In the genomic region with DNA sequence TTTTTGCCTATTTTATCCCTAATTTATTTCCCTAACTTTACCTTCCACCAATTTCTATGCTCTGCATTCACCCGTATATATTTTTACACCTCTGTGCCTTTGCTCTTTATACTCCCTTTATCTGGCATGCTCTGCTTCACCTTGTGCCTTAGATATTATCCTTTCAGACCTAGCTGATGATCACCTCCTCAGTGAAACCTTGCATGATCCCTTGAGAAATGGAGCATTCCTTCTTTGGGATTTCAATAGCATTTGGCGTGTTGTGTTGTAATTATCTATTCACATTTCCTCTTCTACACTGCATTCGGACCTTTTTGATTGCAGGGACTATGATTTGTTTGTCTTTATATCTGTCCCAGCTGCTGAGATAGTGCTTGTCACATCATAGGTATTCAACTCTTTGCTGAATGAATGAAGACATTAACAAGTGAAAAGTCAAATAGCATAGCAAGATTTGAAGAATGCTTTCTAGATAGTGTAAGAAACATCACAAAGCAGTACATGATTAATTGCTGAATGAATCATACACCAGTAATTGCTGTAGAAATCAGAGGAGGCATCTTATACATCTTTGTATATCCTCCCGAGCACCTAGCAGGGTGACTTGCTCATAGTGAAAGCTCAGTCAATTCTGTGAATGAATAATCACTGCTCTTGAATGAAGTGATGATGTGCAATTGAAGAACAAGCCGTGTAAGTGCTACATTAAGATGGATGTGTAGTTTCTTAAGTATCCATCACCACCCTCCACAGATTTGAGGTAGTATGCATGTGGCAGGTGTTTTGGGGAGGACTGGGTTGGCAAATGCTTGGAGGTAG, we compare ENCODE assay signal across 10 cellular contexts. TPM values are rescaled to one million over a fixed set of nuclear protein-coding genes. Genes with fewer than 3 reads are reported as not detected.
DNase-seq lines count a peak whose midpoint lies in the region; ATAC-seq and TF ChIP-seq lines count a peak whose summit lies in the region.
"Had no signal": no experiment of that assay in that cellular context is flagged by ENCODE, and none has a peak within 500 bp of the region (broad histone marks: within the 10 kb centered on the region; RNA-seq: fewer than 3 reads in every experiment).

No MANE protein-coding gene starts in this region.

- H4K20me1 ChIP-seq in OCI-LY3 (ENCODE audit: insufficient read depth, low read length) = peaks cover 20% of the 10 kb centered on the region

- peaks cover 35% of the 10 kb centered on the region for H3K79me2 ChIP-seq in OCI-LY3 (ENCODE audit: low read length)

- intact Hi-C loops in tibial artery (cut with DNase I; ENCODE audit: low total_unique reads) = loop anchor here (5.0 kb wide), 1 partner anchor 243 kb away; a partner anchor contains a TSS

- H3K9me3 ChIP-seq in OCI-LY3 (ENCODE audit: insufficient read depth, low read length) (no peaks in the 10 kb centered on the region), muscle layer of duodenum (ENCODE audit: control insufficient read depth in 1 of 2, low read length in 2 of 2) (no peaks in the 10 kb centered on the region), tibial artery (no peaks in the 10 kb centered on the region), tibial nerve (no peaks in the 10 kb centered on the region)
- no peaks in the 10 kb centered on the region for H3K9me3 ChIP-seq in effector memory CD4-positive, alpha-beta T cell (ENCODE audit: control insufficient read depth, low read length)

- H3K4me3 ChIP-seq in GM12865 (ENCODE audit: low read depth, low read length) = no peak overlapping the region
- peak overlapping the region; percentile 94 for H3K4me3 ChIP-seq in OCI-LY3 (ENCODE audit: low read length)
- H3K4me3 ChIP-seq in muscle layer of duodenum (ENCODE audit: low read depth in 1 of 2, low read length in 2 of 2) = peak overlapping the region in 1 of 2 donors; percentile 18
- H3K4me3 ChIP-seq in tibial artery = no peak overlapping the region
- no peak overlapping the region for H3K4me3 ChIP-seq in effector memory CD4-positive, alpha-beta T cell (ENCODE audit: insufficient read depth, low read depth, low read length, poor library complexity, severe bottlenecking)
- no peak overlapping the region for H3K4me3 ChIP-seq in tibial nerve
- H3K4me3 ChIP-seq: lung had no signal

- H3K27ac ChIP-seq in OCI-LY3 (ENCODE audit: low read length) (peak overlapping the region; percentile 9; the same call in 1 of the 2 replicates), muscle layer of duodenum (ENCODE audit: low read length) (peak overlapping the region; percentile 92), tibial artery (no peak overlapping the region), tibial nerve (peak overlapping the region in 1 of 4 donors; percentile 94)
- H3K27ac ChIP-seq in effector memory CD4-positive, alpha-beta T cell (ENCODE audit: insufficient read depth, low read length, poor library complexity, severe bottlenecking) = no peak overlapping the region

- 62 to 71% methylated on average over 5 of the region's 5 CpGs for WGBS in tibial nerve, 2 donors

- no peak for TF ChIP-seq EP300 in tibial nerve (IDR thresholded peaks at IDR 0.05)

- TF ChIP-seq CTCF in GM12865 (IDR thresholded peaks at IDR 0.05; ENCODE audit: insufficient read depth, low read depth, low read length, missing control alignments) = no peak
- TF ChIP-seq CTCF in OCI-LY3 (IDR thresholded peaks at IDR 0.05; ENCODE audit: low read depth, low read length) = no peak
- TF ChIP-seq CTCF in tibial artery (IDR thresholded peaks at IDR 0.05) = no peak
- TF ChIP-seq CTCF in tibial nerve (IDR thresholded peaks at IDR 0.05) = no peak

- peak overlapping the region; percentile 90 for H3K4me2 ChIP-seq in OCI-LY3 (ENCODE audit: low read length)

- H3K27me3 ChIP-seq in OCI-LY3 (ENCODE audit: low read depth, low read length) (no peaks in the 10 kb centered on the region), muscle layer of duodenum (ENCODE audit: low read depth, low read length) (no peaks in the 10 kb centered on the region), tibial artery (no peaks in the 10 kb centered on the region), tibial nerve (no peaks in the 10 kb centered on the region)
- no peaks in the 10 kb centered on the region for H3K27me3 ChIP-seq in effector memory CD4-positive, alpha-beta T cell (replicated peaks; ENCODE audit: control insufficient read depth, insufficient read depth, low read length, poor library complexity, severe bottlenecking)
- H3K27me3 ChIP-seq: dorsolateral prefrontal cortex had no signal

- H3K4me1 ChIP-seq in OCI-LY3 (ENCODE audit: low read length) = peaks cover 44% of the 10 kb centered on the region
- H3K4me1 ChIP-seq in muscle layer of duodenum (ENCODE audit: control insufficient read depth in 1 of 2, insufficient read depth in 2 of 2, low read length in 2 of 2) = peaks cover 11 to 26% of the 10 kb centered on the region in 2 donors
- peaks cover 0 to 31% (median 19%) of the 10 kb centered on the region in 4 donors for H3K4me1 ChIP-seq in tibial artery
- peaks cover 26% of the 10 kb centered on the region for H3K4me1 ChIP-seq in effector memory CD4-positive, alpha-beta T cell (ENCODE audit: control insufficient read depth, insufficient read depth, low read length, poor library complexity, severe bottlenecking)
- peaks cover 0 to 36% (median 12%) of the 10 kb centered on the region in 4 donors for H3K4me1 ChIP-seq in tibial nerve

- H3K36me3 ChIP-seq in OCI-LY3 (replicated peaks; ENCODE audit: low read depth, low read length) (peaks cover 9% of the 10 kb centered on the region), muscle layer of duodenum (ENCODE audit: control insufficient read depth in 1 of 2, insufficient read depth in 2 of 2, low read length in 2 of 2) (peaks cover 0 to 9% of the 10 kb centered on the region in 2 donors), tibial artery (no peaks in the 10 kb centered on the region), tibial nerve (no peaks in the 10 kb centered on the region)
- no peaks in the 10 kb centered on the region for H3K36me3 ChIP-seq in effector memory CD4-positive, alpha-beta T cell (ENCODE audit: control insufficient read depth, insufficient read depth, low read length)

- TF ChIP-seq POLR2A in tibial nerve (IDR thresholded peaks at IDR 0.05) = no peak

- ATAC-seq in GM21529 (IDR thresholded peaks at IDR 0.05; ENCODE audit: unreplicated experiment) (peak; percentile 35), GM21515 (IDR thresholded peaks at IDR 0.05; ENCODE audit: unreplicated experiment) (no peak)

- peak; percentile 74 for DNase-seq in GM12865 (ENCODE audit: low read depth)
- no peak for DNase-seq in tibial artery
- DNase-seq in effector memory CD4-positive, alpha-beta T cell = no peak
- no peak for DNase-seq in tibial nerve (ENCODE audit: low spot score in 2 of 2)
- DNase-seq: dorsolateral prefrontal cortex had no signal

- no peak overlapping the region for H3K9ac ChIP-seq in OCI-LY3 (ENCODE audit: low read length)

- H2AFZ ChIP-seq in OCI-LY3 (ENCODE audit: low read depth, low read length) = no peak overlapping the region

RNA-seq across cellular contexts. Expression of a gene that starts 2.0 kb away (rescaled TPM):
- 10 to 100 TPM; 79.5 to 98.8 (median 90.2) TPM for total RNA-seq in tibial nerve

Comparison
In these comparisons a context has a peak if more than half of its experiments do, and no peak if none do; other contexts are left out.
1. H3K27ac ChIP-seq: peak in OCI-LY3 (single experiment) and muscle layer of duodenum (single experiment); none in tibial artery (0 of 2) and effector memory CD4-positive, alpha-beta T cell (single experiment).